Comparison of ENCODE assay signal across 34 cellular contexts in genomic region chr13:57843555-57843954, GRCh38.
"Had no signal": no experiment of that assay in that cellular context is flagged by ENCODE, and none has a peak within 500 bp of the region (broad histone marks: within the 10 kb centered on the region; RNA-seq: fewer than 3 reads in every experiment).

No MANE protein-coding gene starts in this region.

- H3K27ac ChIP-seq: adrenal gland, body of pancreas, brain microvascular endothelial cell, breast epithelium, VCaP had no signal

- H3K4me1 Mint-ChIP-seq: activated B cell treated with CpG ODN at 0.5 μM for 24 hours; activated CD4-positive, alpha-beta T cell treated with anti-CD3 and anti-CD28 coated beads, Interleukin-2, amount 10 ng/mL, durations not matched to agents 24 days and 14 days; activated naive CD8-positive, alpha-beta T cell treated with anti-CD3 and anti-CD28 coated beads for 36 hours; activated T-helper 17 cell treated with anti-CD3 and anti-CD28 coated beads, Interleukin-2, amount 50 U/mL, for 72 hours had no signal

- H3K4me3 ChIP-seq: adrenal gland, body of pancreas, breast epithelium had no signal

- H3K36me3 ChIP-seq: adrenal gland, brain microvascular endothelial cell, breast epithelium had no signal

- H3K36me3 Mint-ChIP-seq: activated naive CD8-positive, alpha-beta T cell treated with anti-CD3 and anti-CD28 coated beads for 36 hours had no signal

- H3K9me3 ChIP-seq: adrenal gland had no signal

- H3K4me3 Mint-ChIP-seq: activated B cell treated with CpG ODN at 0.5 μM for 24 hours; activated CD4-positive, alpha-beta memory T cell treated with anti-CD3 and anti-CD28 coated beads for 36 hours; activated CD4-positive, alpha-beta T cell treated with anti-CD3 and anti-CD28 coated beads, Interleukin-2, amount 10 ng/mL, durations not matched to agents 24 days and 14 days; activated CD8-positive, alpha-beta T cell treated with anti-CD3 and anti-CD28 coated beads for 36 hours; activated naive CD4-positive, alpha-beta T cell treated with anti-CD3 and anti-CD28 coated beads for 36 hours; activated naive CD8-positive, alpha-beta T cell treated with anti-CD3 and anti-CD28 coated beads for 36 hours; activated T-cell treated with anti-CD3 and anti-CD28 coated beads, Interleukin-2, amount 50 U/mL, for 4 hours; activated T-cell treated with anti-CD3 and anti-CD28 coated beads, Interleukin-2, amount 50 U/mL, for 72 hours; activated T-helper 1 cell treated with anti-CD3 and anti-CD28 coated beads, Interleukin-12 subunit alpha, Interleukin-12 subunit beta, Interleukin-2, Interleukin-4 antibody, amounts not matched to agents 30 ng/mL and 10 ng/mL and 1 ng/mL, durations not matched to agents 14 hours and 24 hours and 36 hours; activated T-helper 17 cell treated with anti-CD3 and anti-CD28 coated beads, Interleukin-2, amount 50 U/mL, for 72 hours; T-helper 1 cell treated with Interleukin-12 subunit alpha and Interleukin-12 subunit beta and Interleukin-4 antibody, amounts not matched to agents 30 μg/mL and 1 μg/mL, for 36 hours; T-helper 2 cell treated with Interferon-gamma antibody and Interleukin-4, amounts not matched to agents 5 μg/mL and 100 μg/mL, for 36 hours had no signal

- H3K27me3 Mint-ChIP-seq: activated B cell treated with CpG ODN at 0.5 μM for 24 hours; activated CD4-positive, alpha-beta memory T cell treated with anti-CD3 and anti-CD28 coated beads for 36 hours; activated CD4-positive, alpha-beta T cell treated with anti-CD3 and anti-CD28 coated beads, Interleukin-2, amount 10 ng/mL, durations not matched to agents 24 days and 14 days; activated CD8-positive, alpha-beta T cell treated with anti-CD3 and anti-CD28 coated beads for 36 hours; activated naive CD8-positive, alpha-beta T cell treated with anti-CD3 and anti-CD28 coated beads for 36 hours; activated T-helper 17 cell treated with anti-CD3 and anti-CD28 coated beads, Interleukin-2, amount 50 U/mL, for 72 hours had no signal

- H3K4me1 ChIP-seq: adrenal gland, body of pancreas, breast epithelium had no signal

- H3K27ac Mint-ChIP-seq: activated B cell treated with CpG ODN at 0.5 μM for 24 hours; activated CD4-positive, alpha-beta memory T cell treated with anti-CD3 and anti-CD28 coated beads for 36 hours; activated CD4-positive, alpha-beta T cell treated with anti-CD3 and anti-CD28 coated beads, Interleukin-2, amount 10 ng/mL, durations not matched to agents 24 days and 14 days; activated CD8-positive, alpha-beta T cell treated with anti-CD3 and anti-CD28 coated beads for 36 hours; activated naive CD4-positive, alpha-beta T cell treated with anti-CD3 and anti-CD28 coated beads for 36 hours; activated naive CD4-positive, alpha-beta T cell treated with anti-CD3 and anti-CD28 coated beads, Interleukin-2, amount 50 U/mL, for 72 hours; activated naive CD8-positive, alpha-beta T cell treated with anti-CD3 and anti-CD28 coated beads for 36 hours; activated T-cell treated with anti-CD3 and anti-CD28 coated beads, Interleukin-2, amount 50 U/mL, for 72 hours; activated T-helper 1 cell treated with anti-CD3 and anti-CD28 coated beads, Interleukin-12 subunit alpha, Interleukin-12 subunit beta, Interleukin-2, Interleukin-4 antibody, amounts not matched to agents 30 ng/mL and 10 ng/mL and 1 ng/mL, durations not matched to agents 14 hours and 24 hours and 36 hours; activated T-helper 17 cell treated with anti-CD3 and anti-CD28 coated beads, Interleukin-2, amount 50 U/mL, for 72 hours; T-helper 1 cell treated with Interleukin-12 subunit alpha and Interleukin-12 subunit beta and Interleukin-4 antibody, amounts not matched to agents 30 μg/mL and 1 μg/mL, for 36 hours; T-helper 2 cell treated with Interferon-gamma antibody and Interleukin-4, amounts not matched to agents 5 μg/mL and 100 μg/mL, for 36 hours had no signal

- ATAC-seq: activated CD8-positive, alpha-beta T cell treated with anti-CD3 and anti-CD28 coated beads for 36 hours; activated naive CD4-positive, alpha-beta T cell treated with anti-CD3 and anti-CD28 coated beads, Interleukin-2, amount 50 U/mL, for 72 hours; activated T-cell treated with anti-CD3 and anti-CD28 coated beads, Interleukin-2, amount 50 U/mL, for 4 hours; activated T-cell treated with anti-CD3 and anti-CD28 coated beads, Interleukin-2, amount 50 U/mL, for 72 hours; activated T-helper 17 cell treated with anti-CD3 and anti-CD28 coated beads, Interleukin-2, amount 50 U/mL, for 72 hours; body of pancreas had no signal

- DNase-seq: activated B cell treated with CpG ODN at 0.5 μM for 24 hours; activated CD4-positive, alpha-beta memory T cell treated with anti-CD3 and anti-CD28 coated beads for 36 hours; activated CD4-positive, alpha-beta T cell treated with anti-CD3 and anti-CD28 coated beads for 4 hours; activated CD4-positive, alpha-beta T cell treated with anti-CD3 and anti-CD28 coated beads, Interleukin-2, amount 10 ng/mL, durations not matched to agents 24 days and 14 days; activated CD4-positive, alpha-beta T cell treated with anti-CD3 and anti-CD28 coated beads, Interleukin-2, amount 50 U/mL, for 1 hour; activated CD4-positive, alpha-beta T cell treated with anti-CD3 and anti-CD28 coated beads, Interleukin-2, amount 50 U/mL, for 4 hours; activated CD4-positive, CD25-positive, alpha-beta regulatory T cell treated with anti-CD3 and anti-CD28 coated beads, Interleukin-2, amount 50 U/mL, for 72 hours; activated CD8-positive, alpha-beta memory T cell treated with anti-CD3 and anti-CD28 coated beads, Interleukin-2, amount 50 U/mL, for 4 hours; activated CD8-positive, alpha-beta T cell treated with anti-CD3 and anti-CD28 coated beads for 36 hours; activated effector memory CD4-positive, alpha-beta T cell treated with anti-CD3 and anti-CD28 coated beads, Interleukin-2, amount 50 U/mL, for 16 hours; activated gamma-delta T cell treated with Interleukin-2 at 50 U/mL for 16 hours; activated naive CD4-positive, alpha-beta T cell; activated naive CD4-positive, alpha-beta T cell treated with anti-CD3 and anti-CD28 coated beads for 36 hours; activated naive CD4-positive, alpha-beta T cell treated with anti-CD3 and anti-CD28 coated beads, Interleukin-2, amount 50 U/mL, for 16 hours; activated naive CD8-positive, alpha-beta T cell treated with anti-CD3 and anti-CD28 coated beads for 36 hours; activated T-cell treated with anti-CD3 and anti-CD28 coated beads for 4 hours; activated T-cell treated with anti-CD3 and anti-CD28 coated beads, Interleukin-2, amount 50 U/mL, for 1 hour; activated T-cell treated with anti-CD3 and anti-CD28 coated beads, Interleukin-2, amount 50 U/mL, for 4 hours; activated T-cell treated with anti-CD3 and anti-CD28 coated beads, Interleukin-2, amount 50 U/mL, for 72 hours; adrenal gland; amniotic stem cell; aorta; body of pancreas; brain microvascular endothelial cell; central memory CD4-positive, alpha-beta T cell; T-helper 2 cell; T-helper 9 cell had no signal

- H3K27me3 ChIP-seq: adrenal gland, body of pancreas, brain microvascular endothelial cell, breast epithelium had no signal
